ENCODE assay signal across 19 cellular contexts in the genomic region with DNA sequence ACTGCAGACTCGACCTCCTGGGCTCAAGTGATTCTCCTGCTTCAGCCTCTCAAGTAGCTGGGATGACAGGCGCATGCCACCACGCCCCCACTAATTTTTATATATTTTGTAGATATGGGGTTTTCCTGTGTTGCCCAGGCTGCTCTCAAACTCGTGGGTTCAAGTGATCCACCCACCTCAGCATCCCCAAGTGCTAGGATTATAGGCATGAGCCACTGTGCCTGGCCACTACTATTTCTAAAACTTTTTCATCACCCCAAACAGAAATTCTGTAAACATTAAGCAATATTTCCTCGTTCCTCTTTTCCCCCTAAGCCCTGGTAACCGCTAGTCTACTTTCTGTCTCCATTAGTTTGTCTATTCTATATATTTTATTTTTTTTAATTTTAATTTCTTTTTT. TPM values are rescaled to one million over a fixed set of nuclear protein-coding genes. Genes with fewer than 3 reads are reported as not detected.
A peak's percentile ranks its signal among the peaks of the same experiment; 100 is the strongest.
DNase-seq lines count a peak whose midpoint lies in the region; ATAC-seq and TF ChIP-seq lines count a peak whose summit lies in the region.
"Had no signal": no experiment of that assay in that cellular context is flagged by ENCODE, and none has a peak within 500 bp of the region (broad histone marks: within the 10 kb centered on the region; RNA-seq: fewer than 3 reads in every experiment).

No MANE protein-coding gene starts in this region.

- H3K4me3 ChIP-seq in upper lobe of right lung (no peak overlapping the region), right cardiac atrium (ENCODE audit: low read length) (no peak overlapping the region)
- H3K4me3 ChIP-seq: BLaER1, GM12878, HAP-1 had no signal

- no peak overlapping the region for H3K4me3 Mint-ChIP-seq in dendritic cell treated with granulocyte-macrophage colony-stimulating factor and Interleukin-4, amounts not matched to agents 40 ng/mL and 50 ng/mL, for 4 days

- H3K27ac Mint-ChIP-seq in dendritic cell treated with granulocyte-macrophage colony-stimulating factor and Interleukin-4, amounts not matched to agents 40 ng/mL and 50 ng/mL, for 4 days: peak overlapping the region; percentile 90

- ATAC-seq in upper lobe of right lung (peak; percentile 53), right cardiac atrium (no peak)
- ATAC-seq: GM12878, HepG2, Panc1 had no signal

- H3K27me3 Mint-ChIP-seq in dendritic cell treated with granulocyte-macrophage colony-stimulating factor and Interleukin-4, amounts not matched to agents 40 ng/mL and 50 ng/mL, for 4 days: no peaks in the 10 kb centered on the region

- H3K36me3 Mint-ChIP-seq in dendritic cell treated with granulocyte-macrophage colony-stimulating factor and Interleukin-4, amounts not matched to agents 40 ng/mL and 50 ng/mL, for 4 days (ENCODE audit: low read depth): peaks cover 13% of the 10 kb centered on the region

- no peak overlapping the region for H3K27ac ChIP-seq in upper lobe of right lung
- H3K27ac ChIP-seq in right cardiac atrium (ENCODE audit: low read length): no peak overlapping the region
- H3K27ac ChIP-seq: BLaER1 had no signal

- no peaks in the 10 kb centered on the region for H3K9me3 Mint-ChIP-seq in dendritic cell treated with granulocyte-macrophage colony-stimulating factor and Interleukin-4, amounts not matched to agents 40 ng/mL and 50 ng/mL, for 4 days

- WGBS in right cardiac atrium: 79% methylated on average over 6 of the region's 6 CpGs

- H3K4me1 ChIP-seq in upper lobe of right lung (no peaks in the 10 kb centered on the region), right cardiac atrium (ENCODE audit: control insufficient read depth, insufficient read depth, low read length) (no peaks in the 10 kb centered on the region)
- H3K4me1 ChIP-seq: HAP-1 had no signal

- TF ChIP-seq CTCF in upper lobe of right lung (IDR thresholded peaks at IDR 0.05): no peak

- H3K9me3 ChIP-seq in upper lobe of right lung (no peaks in the 10 kb centered on the region), right cardiac atrium (ENCODE audit: control insufficient read depth, low read length) (no peaks in the 10 kb centered on the region)
- H3K9me3 ChIP-seq: BLaER1, HAP-1 had no signal

- peaks cover 52% of the 10 kb centered on the region for H3K4me1 Mint-ChIP-seq in dendritic cell treated with granulocyte-macrophage colony-stimulating factor and Interleukin-4, amounts not matched to agents 40 ng/mL and 50 ng/mL, for 4 days (ENCODE audit: low read depth)

- intact Hi-C loops in dendritic cell treated with granulocyte-macrophage colony-stimulating factor and Interleukin-4, amounts not matched to agents 40 ng/mL and 50 ng/mL, for 4 days (cut with micrococcal nuclease): loop anchor here (5.0 kb wide), 1 partner anchor 68 kb away; no protein-coding TSS in a partner anchor
- intact Hi-C loops in upper lobe of right lung (cut with DNase I): no loop called here
- intact Hi-C loops in right cardiac atrium (cut with DNase I): no loop called here

- DNase-seq in Kasumi-1 (lab: John Stamatoyannopoulos, UW) (peak; percentile 67 to 68), NOMO-1 treated with DMSO at 0.1 percent for 48 hours (lab: John Stamatoyannopoulos, UW; ENCODE audit: unreplicated experiment) (peak; percentile 86), upper lobe of right lung (no peak), ureter (ENCODE audit: low spot score) (no peak), right cardiac atrium (no peak)
- DNase-seq in activated naive CD4-positive, alpha-beta T cell treated with Interleukin-2 at 50 U/mL for 16 hours: no peak
- DNase-seq: DMS153, NCI-H1048, NCI-H146, NCI-H226, NCI-H526, SHP77, SW 1271 had no signal

- H3K36me3 ChIP-seq in upper lobe of right lung: no peaks in the 10 kb centered on the region

- H3K27me3 ChIP-seq in upper lobe of right lung: no peaks in the 10 kb centered on the region
- no peaks in the 10 kb centered on the region for H3K27me3 ChIP-seq in right cardiac atrium (ENCODE audit: control insufficient read depth, insufficient read depth)
- H3K27me3 ChIP-seq: BLaER1 had no signal

RNA-seq across cellular contexts. Expression of a gene that starts 9.0 kb away (rescaled TPM):
- 77.5 TPM for total RNA-seq in upper lobe of right lung
- 39.7 TPM for total RNA-seq in ureter
- total RNA-seq in right cardiac atrium: 10 to 100 TPM; 11.9 to 23.9 (median 19.1) TPM
- 19.1 TPM for polyA plus RNA-seq in right cardiac atrium

RNA-seq across cellular contexts. Expression of a gene that starts 11.4 kb away (rescaled TPM):
- 116 TPM for total RNA-seq in upper lobe of right lung
- total RNA-seq in ureter: 66.7 TPM
- 100 to 1,000 TPM in 2 of 4 donors, 10 to 100 TPM in 2; 88.9 to 127 (median 106) TPM for total RNA-seq in right cardiac atrium
- polyA plus RNA-seq in right cardiac atrium: 228 TPM

RNA-seq across cellular contexts. Expression of a gene that starts 53.0 kb away (rescaled TPM):
- 226 TPM for total RNA-seq in upper lobe of right lung
- 86.2 TPM for total RNA-seq in ureter
- total RNA-seq in right cardiac atrium: 10 to 100 TPM; 51.8 to 62.5 (median 59.5) TPM
- 41.2 TPM for polyA plus RNA-seq in right cardiac atrium

Comparison
In these comparisons a context has a peak if more than half of its experiments do, and no peak if none do; other contexts are left out.
1. DNase-seq: peak in Kasumi-1 (2 of 2) and NOMO-1 treated with DMSO at 0.1 percent for 48 hours (single experiment); none in upper lobe of right lung (single experiment), activated naive CD4-positive, alpha-beta T cell treated with Interleukin-2 at 50 U/mL for 16 hours (single experiment), ureter (single experiment) and right cardiac atrium (0 of 3).